ENCODE assay signal across 8 cellular contexts in the genomic region with DNA sequence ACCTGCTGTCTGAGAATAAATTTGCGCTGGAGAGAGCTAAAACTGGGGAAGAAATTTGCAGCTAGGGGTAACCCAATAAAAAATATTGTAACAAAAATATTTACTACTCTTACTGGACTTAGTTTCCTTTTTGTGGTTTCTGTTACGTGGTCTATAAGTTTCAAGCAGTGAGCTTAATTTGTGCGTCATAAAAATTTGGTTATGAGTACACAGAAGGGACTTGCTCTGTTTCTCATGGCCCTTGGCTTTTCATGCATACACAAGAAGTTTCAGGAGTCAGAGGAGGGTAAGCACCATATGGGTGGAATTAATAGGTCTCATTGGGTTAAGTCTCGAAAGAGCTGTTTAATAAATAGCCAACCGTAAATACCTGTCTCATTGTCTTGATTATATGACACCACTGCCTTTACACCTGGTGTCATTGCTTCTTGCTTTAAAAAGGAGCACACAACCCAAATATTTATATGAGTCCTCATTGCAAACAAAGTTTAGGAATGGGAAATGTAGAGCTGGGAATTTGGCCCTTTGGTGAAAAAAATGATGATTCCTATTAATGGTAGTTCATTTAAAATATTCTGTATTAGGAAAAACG. TPM values are rescaled to one million over a fixed set of nuclear protein-coding genes. Genes with fewer than 3 reads are reported as not detected.
A peak's percentile ranks its signal among the peaks of the same experiment; 100 is the strongest.
DNase-seq lines count a peak whose midpoint lies in the region; ATAC-seq and TF ChIP-seq lines count a peak whose summit lies in the region.

No MANE protein-coding gene starts in this region.

- peak overlapping the region; percentile 91 to 95 (median 92) for H3K4me3 Mint-ChIP-seq in brain

- peak overlapping the region; percentile 81 to 86 for H3K4me3 ChIP-seq in muscle layer of duodenum (ENCODE audit: low read depth in 1 of 2, low read length in 2 of 2)

- peaks cover 0 to 13% (median 8%) of the 10 kb centered on the region in 5 experiments for H3K9me3 Mint-ChIP-seq in brain

- H3K4me1 Mint-ChIP-seq in brain = peaks cover 75% of the 10 kb centered on the region

- peaks cover 0 to 7% of the 10 kb centered on the region in 2 donors for H3K36me3 ChIP-seq in muscle layer of duodenum (ENCODE audit: control insufficient read depth in 1 of 2, insufficient read depth in 2 of 2, low read length in 2 of 2)

- no peak for TF ChIP-seq CTCF in GM10248 (IDR thresholded peaks at IDR 0.05; ENCODE audit: control extremely low read depth, extremely low read depth, low read depth, missing control alignments)
- no peak for TF ChIP-seq CTCF in brain (conservative IDR thresholded peaks at IDR 0.05)

- POLR2A ChIA-PET in GM10248 (lab: Yijun Ruan, JAX) = interaction anchor here (0.7 to 4.0 kb wide), 15 partner anchors 10 to 276 kb away, joined by 3 to 30 read pairs (median 4); a partner anchor contains a TSS

- in situ Hi-C loops in KBM-7 (cut with MboI; ENCODE audit: low pct_unique_long_range_greater_than_20kb, low sequenced_read_pairs) = no loop called here

- peak overlapping the region; percentile 78 for H3K27ac ChIP-seq in muscle layer of duodenum (ENCODE audit: low read length)

- CTCF ChIA-PET in GM10248 (lab: Yijun Ruan, JAX) = interaction anchor here (0.6 to 3.7 kb wide), 21 partner anchors 9 to 276 kb away, joined by 3 to 16 read pairs (median 4); a partner anchor contains a TSS

- peaks cover 18 to 48% of the 10 kb centered on the region in 2 donors for H3K4me1 ChIP-seq in muscle layer of duodenum (ENCODE audit: control insufficient read depth in 1 of 2, insufficient read depth in 2 of 2, low read length in 2 of 2)

- peak; percentile 65 for ATAC-seq in GM21381 (IDR thresholded peaks at IDR 0.05; ENCODE audit: unreplicated experiment)
- peak; percentile 74 for ATAC-seq in HG03571 (IDR thresholded peaks at IDR 0.05; ENCODE audit: unreplicated experiment)

- no peaks in the 10 kb centered on the region for H3K36me3 Mint-ChIP-seq in brain

- DNase-seq in GM10248 (ENCODE audit: extremely low spot score) (peak; percentile 79), KBM-7 (no peak)
- DNase-seq in stimulated activated CD4-positive, alpha-beta T cell treated with anti-CD3 and anti-CD28 coated beads, Interleukin-4, amount 100 ng/mL, for 1 hour = no peak
- no peak for DNase-seq in stimulated activated CD4-positive, alpha-beta T cell treated with anti-CD3 and anti-CD28 coated beads, Interleukin-12 subunit alpha, Interleukin-12 subunit beta, amount 100 ng/mL, for 4 hours

- H3K27me3 ChIP-seq in muscle layer of duodenum (ENCODE audit: low read depth, low read length) = no peaks in the 10 kb centered on the region

- no peaks in the 10 kb centered on the region for H3K9me3 ChIP-seq in muscle layer of duodenum (ENCODE audit: control insufficient read depth in 1 of 2, low read length in 2 of 2)

- no peaks in the 10 kb centered on the region for H3K27me3 Mint-ChIP-seq in brain

- peak overlapping the region; percentile 65 to 95 (median 87) for H3K27ac Mint-ChIP-seq in brain

RNA-seq across cellular contexts. Expression of a gene that starts 1.9 kb away (rescaled TPM):
- 6.1 TPM for polyA plus RNA-seq in brain (ENCODE audit: insufficient read depth, low read depth, low replicate concordance)
